ENCODE assay signal across 8 cellular contexts in genomic region chr5:40486437-40487270, GRCh38.
A peak's percentile ranks its signal among the peaks of the same experiment; 100 is the strongest.
DNase-seq lines count a peak whose midpoint lies in the region; ATAC-seq, FAIRE-seq and TF ChIP-seq lines count a peak whose summit lies in the region.

No MANE protein-coding gene starts in this region.

- BruUV-seq in PC-3 (replicated peaks; lab: Mats Ljungman, UMichigan): no TSS peak

- TF ChIP-seq CTCF in PC-3 (conservative IDR thresholded peaks at IDR 0.05; ENCODE audit: low read depth, low read length) (no peak), psoas muscle (IDR thresholded peaks at IDR 0.05) (no peak), smooth muscle cell (IDR thresholded peaks at IDR 0.05; ENCODE audit: borderline replicate concordance, insufficient read depth, poor library complexity, severe bottlenecking) (no peak)

- H3K9me3 Mint-ChIP-seq in activated T-helper 2 cell treated with anti-CD3 and anti-CD28 coated beads, Interferon-gamma antibody, Interleukin-2, Interleukin-4, amounts not matched to agents 10 μg/mL and 5 μg/mL and 100 μg/mL, durations not matched to agents 14 hours and 24 hours and 36 hours: no peaks in the 10 kb centered on the region

- POLR2A ChIA-PET in PC-3 (lab: Charles Lee; ENCODE audit: unreplicated experiment): no interaction called here

- H4K20me1 ChIP-seq in PC-3 (ENCODE audit: low read length) (no peaks in the 10 kb centered on the region), smooth muscle cell (ENCODE audit: low read depth) (no peaks in the 10 kb centered on the region)

- H3K36me3 Mint-ChIP-seq in activated T-helper 2 cell treated with anti-CD3 and anti-CD28 coated beads, Interferon-gamma antibody, Interleukin-2, Interleukin-4, amounts not matched to agents 10 μg/mL and 5 μg/mL and 100 μg/mL, durations not matched to agents 14 hours and 24 hours and 36 hours (ENCODE audit: low read depth): no peaks in the 10 kb centered on the region

- no peak overlapping the region for H3K9ac ChIP-seq in PC-3 (ENCODE audit: low read length)
- H3K9ac ChIP-seq in smooth muscle cell (ENCODE audit: low read depth): no peak overlapping the region

- no peaks in the 10 kb centered on the region for H3K27me3 Mint-ChIP-seq in activated T-helper 2 cell treated with anti-CD3 and anti-CD28 coated beads, Interferon-gamma antibody, Interleukin-2, Interleukin-4, amounts not matched to agents 10 μg/mL and 5 μg/mL and 100 μg/mL, durations not matched to agents 14 hours and 24 hours and 36 hours (ENCODE audit: low read depth)

- no peaks in the 10 kb centered on the region for H3K9me3 ChIP-seq in PC-3 (ENCODE audit: low read length)
- no peaks in the 10 kb centered on the region for H3K9me3 ChIP-seq in psoas muscle
- H3K9me3 ChIP-seq in smooth muscle cell (replicated peaks; ENCODE audit: low read depth): no peaks in the 10 kb centered on the region

- DNase-seq in GM18507 (ENCODE audit: extremely low spot score, insufficient read length, low read depth) (no peak), PC-3 (peak; percentile 33), psoas muscle (no peak), NCI-H2029 treated with DMSO at 0.1 percent for 48 hours (lab: John Stamatoyannopoulos, UW) (no peak), DMS 273 treated with DMSO at 0.1 percent for 48 hours (lab: John Stamatoyannopoulos, UW) (no peak), smooth muscle cell (lab: John Stamatoyannopoulos, UW; ENCODE audit: unreplicated experiment) (no peak)
- DNase-seq in activated T-helper 2 cell treated with anti-CD3 and anti-CD28 coated beads, Interferon-gamma antibody, Interleukin-2, Interleukin-4, amounts not matched to agents 10 μg/mL and 5 μg/mL and 100 μg/mL, durations not matched to agents 14 hours and 24 hours and 36 hours (ENCODE audit: low spot score): peak; percentile 64

- intact Hi-C loops in PC-3 (cut with micrococcal nuclease) (no loop called here), psoas muscle (cut with DNase I) (no loop called here)
- intact Hi-C loops in activated T-helper 2 cell treated with anti-CD3 and anti-CD28 coated beads, Interferon-gamma antibody, Interleukin-2, Interleukin-4, amounts not matched to agents 10 μg/mL and 5 μg/mL and 100 μg/mL, durations not matched to agents 14 hours and 24 hours and 36 hours (cut with micrococcal nuclease): loop anchor here (1.0 to 5.0 kb wide), 7 partner anchors 49 to 539 kb away; partner anchors contain the start of gene PTGER4

- H3K27ac Mint-ChIP-seq in activated T-helper 2 cell treated with anti-CD3 and anti-CD28 coated beads, Interferon-gamma antibody, Interleukin-2, Interleukin-4, amounts not matched to agents 10 μg/mL and 5 μg/mL and 100 μg/mL, durations not matched to agents 14 hours and 24 hours and 36 hours: peak overlapping the region; percentile 75

- peaks cover 78% of the 10 kb centered on the region for H3K4me1 Mint-ChIP-seq in activated T-helper 2 cell treated with anti-CD3 and anti-CD28 coated beads, Interferon-gamma antibody, Interleukin-2, Interleukin-4, amounts not matched to agents 10 μg/mL and 5 μg/mL and 100 μg/mL, durations not matched to agents 14 hours and 24 hours and 36 hours (ENCODE audit: low read depth)

- H3K4me2 ChIP-seq in PC-3 (ENCODE audit: low read length) (no peak overlapping the region), smooth muscle cell (no peak overlapping the region)

- WGBS in psoas muscle, 3 donors: 68 to 76% (median 75%) methylated on average over 4 of the region's 4 CpGs
- WGBS in smooth muscle cell (ENCODE audit: low lambda C conversion rate): 88% methylated on average over 4 of the region's 4 CpGs

- CTCF ChIA-PET in PC-3 (lab: Charles Lee): no interaction called here

- H3K4me3 ChIP-seq in PC-3 (ENCODE audit: low read length): no peak overlapping the region
- H3K4me3 ChIP-seq in psoas muscle: no peak overlapping the region
- H3K4me3 ChIP-seq in smooth muscle cell: no peak overlapping the region

- FAIRE-seq in GM18507 (lab: Jason Lieb, UNC): peak; percentile 88

- H3K9me2 ChIP-seq in PC-3 (replicated peaks; ENCODE audit: low read length): no peaks in the 10 kb centered on the region

- H2AFZ ChIP-seq in PC-3 (ENCODE audit: low read length) (no peak overlapping the region), smooth muscle cell (ENCODE audit: low read depth) (no peak overlapping the region)

- H3F3A ChIP-seq in PC-3 (ENCODE audit: low read length, unreplicated experiment) (no peaks in the 10 kb centered on the region), smooth muscle cell (ENCODE audit: low read depth) (no peaks in the 10 kb centered on the region)

- H3K4me3 Mint-ChIP-seq in activated T-helper 2 cell treated with anti-CD3 and anti-CD28 coated beads, Interferon-gamma antibody, Interleukin-2, Interleukin-4, amounts not matched to agents 10 μg/mL and 5 μg/mL and 100 μg/mL, durations not matched to agents 14 hours and 24 hours and 36 hours (ENCODE audit: low read depth): peak overlapping the region; percentile 19

- ATAC-seq in HG02884 (IDR thresholded peaks at IDR 0.05; ENCODE audit: unreplicated experiment) (peak; percentile 48), PC-3 (no peak), psoas muscle (peak in 3 of 4 donors; percentile 56 to 86 (median 65))

- H3K79me2 ChIP-seq in PC-3 (ENCODE audit: low read length) (no peaks in the 10 kb centered on the region), smooth muscle cell (ENCODE audit: low read depth) (no peaks in the 10 kb centered on the region)

- H3K36me3 ChIP-seq in PC-3 (ENCODE audit: low read depth, low read length) (no peaks in the 10 kb centered on the region), psoas muscle (ENCODE audit: insufficient read depth in 1 of 2, low read depth in 1 of 2) (no peaks in the 10 kb centered on the region), smooth muscle cell (ENCODE audit: low read depth) (no peaks in the 10 kb centered on the region)

- H3K27ac ChIP-seq in PC-3 (ENCODE audit: low read length) (no peak overlapping the region), psoas muscle (no peak overlapping the region), smooth muscle cell (ENCODE audit: low read depth) (no peak overlapping the region)

- H3K27me3 ChIP-seq in PC-3 (ENCODE audit: low read length) (no peaks in the 10 kb centered on the region), psoas muscle (ENCODE audit: insufficient read depth in 3 of 3, low read length in 2 of 3) (no peaks in the 10 kb centered on the region), smooth muscle cell (ENCODE audit: low read depth) (no peaks in the 10 kb centered on the region)

- H3K4me1 ChIP-seq in PC-3 (ENCODE audit: insufficient read depth, low read length) (peaks cover 4% of the 10 kb centered on the region; the same call in 1 of the 2 replicates), psoas muscle (no peaks in the 10 kb centered on the region), smooth muscle cell (ENCODE audit: low read depth) (no peaks in the 10 kb centered on the region)

Comparison
In these comparisons a context has a peak if more than half of its experiments do, and no peak if none do; other contexts are left out.
1. DNase-seq: peak in PC-3 (single experiment) and activated T-helper 2 cell treated with anti-CD3 and anti-CD28 coated beads, Interferon-gamma antibody, Interleukin-2, Interleukin-4, amounts not matched to agents 10 μg/mL and 5 μg/mL and 100 μg/mL, durations not matched to agents 14 hours and 24 hours and 36 hours (single experiment); none in GM18507 (single experiment), psoas muscle (0 of 2), NCI-H2029 treated with DMSO at 0.1 percent for 48 hours (single experiment), DMS 273 treated with DMSO at 0.1 percent for 48 hours (single experiment) and smooth muscle cell (single experiment).